In the genomic region with DNA sequence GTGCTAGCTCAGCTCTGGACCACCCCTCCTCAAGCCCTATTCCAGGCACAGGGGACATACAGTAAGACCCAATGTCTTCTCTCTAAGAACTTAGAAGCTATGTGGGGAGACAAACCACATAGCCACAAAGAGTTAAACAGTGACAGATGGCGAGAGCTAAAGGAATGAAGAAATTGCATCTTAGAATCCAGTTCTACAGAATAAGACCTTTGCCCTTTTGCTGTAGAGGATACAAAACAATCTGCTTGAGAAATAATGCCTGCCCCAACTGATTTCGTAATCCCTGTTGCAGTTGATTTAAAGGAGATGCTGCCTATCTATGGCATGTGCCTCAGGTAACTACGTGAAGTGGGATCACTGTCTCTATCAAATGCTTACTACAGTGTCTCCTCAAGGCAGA, we compare ENCODE assay signal across 15 cellular contexts. TPM values are rescaled to one million over a fixed set of nuclear protein-coding genes. Genes with fewer than 3 reads are reported as not detected.
DNase-seq lines count a peak whose midpoint lies in the region; ATAC-seq and TF ChIP-seq lines count a peak whose summit lies in the region.
"Had no signal": no experiment of that assay in that cellular context is flagged by ENCODE, and none has a peak within 500 bp of the region (broad histone marks: within the 10 kb centered on the region; RNA-seq: fewer than 3 reads in every experiment).

No MANE protein-coding gene starts in this region.

- no peak overlapping the region for H3K4me3 Mint-ChIP-seq in Calu3 (ENCODE audit: low read depth, unreplicated experiment)
- H3K4me3 Mint-ChIP-seq: activated naive CD4-positive, alpha-beta T cell treated with anti-CD3 and anti-CD28 coated beads, Interleukin-2, amount 10 ng/mL, durations not matched to agents 7 days and 5 days; CD4-positive, CD25-positive, alpha-beta regulatory T cell had no signal

- H3K79me2 ChIP-seq in PC-9 (ENCODE audit: low read depth) = peaks cover 99% of the 10 kb centered on the region

- H3K27ac Mint-ChIP-seq in Calu3 (ENCODE audit: unreplicated experiment) = peak overlapping the region; percentile 30
- H3K27ac Mint-ChIP-seq: activated naive CD4-positive, alpha-beta T cell treated with anti-CD3 and anti-CD28 coated beads, Interleukin-2, amount 10 ng/mL, durations not matched to agents 7 days and 5 days; CD4-positive, CD25-positive, alpha-beta regulatory T cell had no signal

- H3K27me3 ChIP-seq in PC-9 (ENCODE audit: insufficient read depth, low read depth) (no peaks in the 10 kb centered on the region), prostate gland (replicated peaks; ENCODE audit: insufficient read depth) (no peaks in the 10 kb centered on the region)

- peaks cover 80% of the 10 kb centered on the region for H3F3A ChIP-seq in PC-9 (ENCODE audit: insufficient read depth, low read depth)

- H2AFZ ChIP-seq in PC-9 = no peak overlapping the region

- intact Hi-C loops in Calu3 (cut with micrococcal nuclease; ENCODE audit: unreplicated experiment) (no loop called here), PC-9 (cut with micrococcal nuclease; ENCODE audit: unreplicated experiment) (no loop called here), prostate gland (cut with DNase I) (no loop called here)

- no peaks in the 10 kb centered on the region for H3K9me2 ChIP-seq in PC-9 (ENCODE audit: insufficient read depth)
- H3K9me2 ChIP-seq: SK-N-SH had no signal

- H3K4me1 ChIP-seq in PC-9 (replicated peaks; ENCODE audit: insufficient read depth) (peaks cover 36% of the 10 kb centered on the region), prostate gland (replicated peaks) (no peaks in the 10 kb centered on the region)

- H3K36me3 ChIP-seq in PC-9 (ENCODE audit: low read depth) (peaks cover 89% of the 10 kb centered on the region), prostate gland (no peaks in the 10 kb centered on the region)

- CTCF ChIA-PET in Calu3 (lab: Charles Lee) (no interaction called here), PC-9 (lab: Charles Lee) (interaction anchor here (0.7 kb wide), 1 partner anchor 153 kb away, joined by 3 read pairs; no protein-coding TSS in a partner anchor)

- H3K27ac ChIP-seq in PC-9 (0 out of 2 replicates have a peak overlapping the region, but pooled peaks have one; percentile 44), prostate gland (no peak overlapping the region)
- H3K27ac ChIP-seq: coronary artery had no signal

- H3K36me3 Mint-ChIP-seq in Calu3 (ENCODE audit: insufficient read depth, unreplicated experiment) = peaks cover 86% of the 10 kb centered on the region
- H3K36me3 Mint-ChIP-seq: activated naive CD4-positive, alpha-beta T cell treated with anti-CD3 and anti-CD28 coated beads, Interleukin-2, amount 10 ng/mL, durations not matched to agents 7 days and 5 days; CD4-positive, CD25-positive, alpha-beta regulatory T cell had no signal

- no peak for TF ChIP-seq CTCF in Calu3 (IDR thresholded peaks at IDR 0.05; ENCODE audit: unreplicated experiment)
- TF ChIP-seq CTCF in PC-9 (conservative IDR thresholded peaks at IDR 0.05) = no peak
- TF ChIP-seq CTCF in prostate gland (IDR thresholded peaks at IDR 0.05) = no peak

- H3K4me1 Mint-ChIP-seq in Calu3 (ENCODE audit: low read depth, unreplicated experiment) = peaks cover 26% of the 10 kb centered on the region
- H3K4me1 Mint-ChIP-seq: activated naive CD4-positive, alpha-beta T cell treated with anti-CD3 and anti-CD28 coated beads, Interleukin-2, amount 10 ng/mL, durations not matched to agents 7 days and 5 days; CD4-positive, CD25-positive, alpha-beta regulatory T cell had no signal

- H3K4me3 ChIP-seq in PC-9 (no peak overlapping the region), prostate gland (no peak overlapping the region)
- H3K4me3 ChIP-seq: coronary artery had no signal

- POLR2A ChIA-PET in PC-9 (lab: Charles Lee; ENCODE audit: unreplicated experiment) = no interaction called here

- no peak for DNase-seq in Calu3
- peak in 1 of 2 experiments; percentile 51 for DNase-seq in PC-9
- peak; percentile 56 for DNase-seq in glomerular visceral epithelial cell (ENCODE audit: extremely low spot score)
- no peak for DNase-seq in NCI-H146 (lab: John Stamatoyannopoulos, UW)
- DNase-seq in DMS79 (lab: John Stamatoyannopoulos, UW) = no peak
- DNase-seq in prostate gland (ENCODE audit: low spot score) = no peak
- DNase-seq: activated CD4-positive, alpha-beta T cell treated with anti-CD3 and anti-CD28 coated beads for 4 hours; activated naive CD4-positive, alpha-beta T cell treated with anti-CD3 and anti-CD28 coated beads, Interleukin-2, amount 10 ng/mL, durations not matched to agents 7 days and 5 days; CD4-positive, CD25-positive, alpha-beta regulatory T cell; head of caudate nucleus; NCI-H446; SK-N-SH had no signal

- no peaks in the 10 kb centered on the region for H3K9me3 ChIP-seq in PC-9 (ENCODE audit: insufficient read depth, low read depth)
- no peaks in the 10 kb centered on the region for H3K9me3 ChIP-seq in prostate gland
- H3K9me3 ChIP-seq: SK-N-SH had no signal

- 85% methylated on average over 3 of the region's 3 CpGs for WGBS in prostate gland

- H3K27me3 Mint-ChIP-seq in Calu3 (ENCODE audit: unreplicated experiment) = no peaks in the 10 kb centered on the region
- H3K27me3 Mint-ChIP-seq: activated naive CD4-positive, alpha-beta T cell treated with anti-CD3 and anti-CD28 coated beads, Interleukin-2, amount 10 ng/mL, durations not matched to agents 7 days and 5 days; CD4-positive, CD25-positive, alpha-beta regulatory T cell had no signal

- no peak for TF ChIP-seq POLR2A in prostate gland (IDR thresholded peaks at IDR 0.05)

- no peak overlapping the region for H3K4me2 ChIP-seq in PC-9
- H3K4me2 ChIP-seq: SK-N-SH had no signal

- no peaks in the 10 kb centered on the region for H3K9me3 Mint-ChIP-seq in Calu3 (ENCODE audit: low read depth, unreplicated experiment)
- H3K9me3 Mint-ChIP-seq: activated naive CD4-positive, alpha-beta T cell treated with anti-CD3 and anti-CD28 coated beads, Interleukin-2, amount 10 ng/mL, durations not matched to agents 7 days and 5 days had no signal

- ATAC-seq in HG02759 (IDR thresholded peaks at IDR 0.05; ENCODE audit: unreplicated experiment) (peak; percentile 65), HG02981 (IDR thresholded peaks at IDR 0.05; ENCODE audit: unreplicated experiment) (no peak)

- H4K20me1 ChIP-seq in PC-9 (ENCODE audit: insufficient read depth) = peaks cover 87% of the 10 kb centered on the region

- no TSS peak for BruUV-seq in Calu3 (replicated peaks; lab: Mats Ljungman, UMichigan)
- no TSS peak for BruUV-seq in PC-9 (replicated peaks; lab: Mats Ljungman, UMichigan)

RNA-seq across cellular contexts. Expression of gene TNFRSF21, which starts 31.2 kb away (rescaled TPM):
- 255 and 282 TPM in 2 replicates for total RNA-seq in Calu3 (2022)
- 172 and 219 TPM in 2 replicates for total RNA-seq in PC-9 (2021)
- 10 to 100 TPM; 21.8 to 22.5 TPM for total RNA-seq in prostate gland
